ENCODE assay signal across 29 cellular contexts in genomic region chr20:23186808-23187207, GRCh38.
"Had no signal": no experiment of that assay in that cellular context is flagged by ENCODE, and none has a peak within 500 bp of the region (broad histone marks: within the 10 kb centered on the region; RNA-seq: fewer than 3 reads in every experiment).

No MANE protein-coding gene starts in this region.

- H3K27ac ChIP-seq: brain microvascular endothelial cell, KMS-11, PC-9, SJCRH30, SK-N-MC, WERI-Rb-1 had no signal

- DNase-seq: activated CD4-positive, alpha-beta T cell treated with anti-CD3 and anti-CD28 coated beads for 1 hour; activated CD4-positive, alpha-beta T cell treated with anti-CD3 and anti-CD28 coated beads for 48 hours; activated CD4-positive, CD25-positive, alpha-beta regulatory T cell; activated CD8-positive, alpha-beta T cell treated with anti-CD3 and anti-CD28 coated beads for 36 hours; activated effector memory CD4-positive, alpha-beta T cell treated with anti-CD3 and anti-CD28 coated beads, Interleukin-2, amount 50 U/mL, for 16 hours; activated naive CD4-positive, alpha-beta T cell; activated naive CD4-positive, alpha-beta T cell treated with anti-CD3 and anti-CD28 coated beads, Interleukin-2, amount 50 U/mL, for 16 hours; activated naive CD8-positive, alpha-beta T cell treated with anti-CD3 and anti-CD28 coated beads for 36 hours; activated T-cell treated with anti-CD3 and anti-CD28 coated beads, Interleukin-2, amount 50 U/mL, for 1 hour; activated T-cell treated with anti-CD3 and anti-CD28 coated beads, Interleukin-2, amount 50 U/mL, for 72 hours; amniotic stem cell; aorta; brain microvascular endothelial cell; central memory CD4-positive, alpha-beta T cell; NCI-H1092 treated with DMSO at 0.1 percent for 48 hours; NCI-H1417; NCI-H146; NCI-H187; NCI-H2081; NCI-H345; NCI-H524 treated with DMSO at 0.1 percent for 48 hours; PC-9; SHP77; SJCRH30; T1000; WERI-Rb-1 had no signal

- ATAC-seq: activated CD8-positive, alpha-beta T cell treated with anti-CD3 and anti-CD28 coated beads for 36 hours; activated T-cell treated with anti-CD3 and anti-CD28 coated beads, Interleukin-2, amount 50 U/mL, for 72 hours; activated T-helper 17 cell treated with anti-CD3 and anti-CD28 coated beads, Interleukin-2, amount 50 U/mL, for 72 hours had no signal

- H3K36me3 ChIP-seq: brain microvascular endothelial cell, SJCRH30, WERI-Rb-1 had no signal

- H3K27me3 ChIP-seq: brain microvascular endothelial cell, SJCRH30 had no signal

- H2AFZ ChIP-seq: PC-9 had no signal

- H3K4me3 ChIP-seq: PC-9, SJCRH30, SK-N-MC had no signal

- H3K4me2 ChIP-seq: KMS-11, PC-9 had no signal

- H3K9ac ChIP-seq: KMS-11 had no signal
